ENCODE assay signal across 28 cellular contexts in genomic region chr9:132562313-132562588, GRCh38. TPM values are rescaled to one million over a fixed set of nuclear protein-coding genes. Genes with fewer than 3 reads are reported as not detected.
"Had no signal": no experiment of that assay in that cellular context is flagged by ENCODE, and none has a peak within 500 bp of the region (broad histone marks: within the 10 kb centered on the region; RNA-seq: fewer than 3 reads in every experiment).

No MANE protein-coding gene starts in this region.

- H3K36me3 ChIP-seq: colonic mucosa, heart left ventricle, suprapubic skin, thyroid gland had no signal

- FAIRE-seq: endometrium, frontal cortex, urothelium cell line had no signal

- H3K27me3 ChIP-seq: colonic mucosa, thyroid gland had no signal

- H3K4me3 ChIP-seq: colonic mucosa, dorsolateral prefrontal cortex, heart left ventricle, mucosa of descending colon, psoas muscle, smooth muscle cell, suprapubic skin, thyroid gland had no signal

- H3K9me3 Mint-ChIP-seq: natural killer cell; stimulated activated effector memory CD8-positive, alpha-beta T cell treated with anti-CD3 and anti-CD28 coated beads, Interleukin-12 subunit alpha, Interleukin-12 subunit beta, amount 100 ng/mL, for 72 hours had no signal

- H3K4me3 Mint-ChIP-seq: natural killer cell; stimulated activated effector memory CD8-positive, alpha-beta T cell treated with anti-CD3 and anti-CD28 coated beads, Interleukin-12 subunit alpha, Interleukin-12 subunit beta, amount 100 ng/mL, for 72 hours; type B pancreatic cell had no signal

- H3K4me1 Mint-ChIP-seq: natural killer cell; stimulated activated effector memory CD8-positive, alpha-beta T cell treated with anti-CD3 and anti-CD28 coated beads, Interleukin-12 subunit alpha, Interleukin-12 subunit beta, amount 100 ng/mL, for 72 hours had no signal

- H3K27ac Mint-ChIP-seq: natural killer cell; stimulated activated effector memory CD8-positive, alpha-beta T cell treated with anti-CD3 and anti-CD28 coated beads, Interleukin-12 subunit alpha, Interleukin-12 subunit beta, amount 100 ng/mL, for 72 hours; type B pancreatic cell had no signal

- H3K4me1 ChIP-seq: colonic mucosa, suprapubic skin had no signal

- H3K36me3 Mint-ChIP-seq: natural killer cell; stimulated activated effector memory CD8-positive, alpha-beta T cell treated with anti-CD3 and anti-CD28 coated beads, Interleukin-12 subunit alpha, Interleukin-12 subunit beta, amount 100 ng/mL, for 72 hours; type B pancreatic cell had no signal

- H3K9ac ChIP-seq: parathyroid adenoma had no signal

- H3K9me3 ChIP-seq: colonic mucosa, mucosa of descending colon, psoas muscle, suprapubic skin, thyroid gland had no signal

- ATAC-seq: esophagus mucosa; left colon; mucosa of descending colon; natural killer cell; psoas muscle; stimulated activated effector memory CD8-positive, alpha-beta T cell treated with anti-CD3 and anti-CD28 coated beads, Interleukin-12 subunit alpha, Interleukin-12 subunit beta, amount 100 ng/mL, for 72 hours; stimulated activated naive CD8-positive, alpha-beta T cell treated with anti-CD3 and anti-CD28 coated beads, Interleukin-15, Interleukin-2, amounts not matched to agents 100 U/mL and 50 U/mL, for 24 hours had no signal

- DNase-seq: colonic mucosa; dorsolateral prefrontal cortex; effector CD8-positive, alpha-beta T cell; heart left ventricle; hippocampal formation; left colon; mucosa of descending colon; natural killer cell; occipital lobe; retina; stimulated activated CD4-positive, alpha-beta T cell treated with anti-CD3 and anti-CD28 coated beads, Interleukin-4, amount 100 ng/mL, for 1 hour; stimulated activated CD8-positive, alpha-beta memory T cell treated with anti-CD3 and anti-CD28 coated beads, Interleukin-4, amount 100 ng/mL, for 48 hours; stimulated activated naive CD8-positive, alpha-beta T cell treated with anti-CD3 and anti-CD28 coated beads, Interleukin-15, Interleukin-2, amounts not matched to agents 100 U/mL and 50 U/mL, for 24 hours; thyroid gland had no signal

- H3K4me2 ChIP-seq: smooth muscle cell had no signal

- H3K27ac ChIP-seq: colonic mucosa, dorsolateral prefrontal cortex, heart left ventricle, parathyroid adenoma, psoas muscle, suprapubic skin, thyroid gland had no signal

RNA-seq across cellular contexts. Expression of gene BARHL1, which starts 20.2 kb away (rescaled TPM):
- total RNA-seq: colonic mucosa, dorsolateral prefrontal cortex, esophagus mucosa, fibroblast of lung, frontal cortex, glomerular endothelial cell, heart left ventricle, kidney epithelial cell, left colon, liver, mucosa of descending colon, natural killer cell, occipital lobe, psoas muscle, smooth muscle cell, suprapubic skin, thyroid gland had no signal
- polyA plus RNA-seq: fibroblast of lung, heart left ventricle, liver, psoas muscle had no signal
